Comparison of ENCODE assay signal across 8 cellular contexts in genomic region chr10:61397175-61397986, GRCh38. TPM values are rescaled to one million over a fixed set of nuclear protein-coding genes. Genes with fewer than 3 reads are reported as not detected.
A peak's percentile ranks its signal among the peaks of the same experiment; 100 is the strongest.
DNase-seq lines count a peak whose midpoint lies in the region; ATAC-seq and TF ChIP-seq lines count a peak whose summit lies in the region.

No MANE protein-coding gene starts in this region.

- no peaks in the 10 kb centered on the region for H3F3A ChIP-seq in MM.1S (ENCODE audit: insufficient read depth, low read length)

- peak; percentile 65 for ATAC-seq in GM19372 (IDR thresholded peaks at IDR 0.05; ENCODE audit: low read depth, unreplicated experiment)

- H3K9ac ChIP-seq in MM.1S (ENCODE audit: low read length), result peak overlapping the region; percentile 3; the same call in 1 of the 2 replicates

- H3K36me3 ChIP-seq in MM.1S (replicated peaks; ENCODE audit: insufficient read depth, low read length), result no peaks in the 10 kb centered on the region

- no peaks in the 10 kb centered on the region for H3K27me3 ChIP-seq in MM.1S (replicated peaks; ENCODE audit: insufficient read depth, low read length)

- peak overlapping the region; percentile 77 for H2AFZ ChIP-seq in MM.1S (ENCODE audit: low read length)

- no peaks in the 10 kb centered on the region for H4K20me1 ChIP-seq in MM.1S (ENCODE audit: insufficient read depth, low read length)

- H3K9me2 ChIP-seq in MM.1S (replicated peaks; ENCODE audit: insufficient read depth, low read length), result no peaks in the 10 kb centered on the region

- no peaks in the 10 kb centered on the region for H3K4me1 ChIP-seq in MM.1S (ENCODE audit: low read length)

- no peak overlapping the region; the same call in 1 of the 2 replicates for H3K27ac ChIP-seq in MM.1S (ENCODE audit: low read length)

- H3K4me2 ChIP-seq in MM.1S (ENCODE audit: low read depth, low read length), result peak overlapping the region; percentile 59

- TF ChIP-seq CTCF in MM.1S (IDR thresholded peaks at IDR 0.05; ENCODE audit: low read length), result no peak
- TF ChIP-seq CTCF in cardiac fibroblast (IDR thresholded peaks at IDR 0.05; ENCODE audit: low read depth, low read length), result no peak

- no peaks in the 10 kb centered on the region for H3K9me3 ChIP-seq in MM.1S (replicated peaks; ENCODE audit: insufficient read depth, low read length)

- no peaks in the 10 kb centered on the region for H3K79me2 ChIP-seq in MM.1S (ENCODE audit: low read length)

- peak overlapping the region; percentile 34 for H3K4me3 ChIP-seq in MM.1S (ENCODE audit: low read length)
- peak overlapping the region in 1 of 2 donors; percentile 26 for H3K4me3 ChIP-seq in cardiac fibroblast (replicated peaks in 1 of 2; ENCODE audit: low read depth in 2 of 2, low read length in 2 of 2)

- DNase-seq in A172 (ENCODE audit: low spot score) (peak; percentile 44), MM.1S (peak; percentile 48), cardiac fibroblast (ENCODE audit: low read depth in 2 of 2) (peak; percentile 58 to 91), myocyte (ENCODE audit: low read depth) (peak; percentile 62), HK-2 (ENCODE audit: unreplicated experiment) (no peak)
- DNase-seq in activated CD4-positive, alpha-beta T cell treated with anti-CD3 and anti-CD28 coated beads for 1 hour, result no peak
- DNase-seq in activated effector memory CD4-positive, alpha-beta T cell treated with Interleukin-2 at 50 U/mL for 16 hours, result no peak

RNA-seq across cellular contexts. Expression of gene TMEM26, which starts 55.8 kb away (rescaled TPM):
- not detected in 2 replicates for total RNA-seq in A172 (2014; rRNA removed; shearing (Covaris generic))
- 2.3 and 2.6 TPM in 2 replicates for total RNA-seq in myocyte
- polyA plus RNA-seq in myocyte (2012), result 0.23 TPM

Comparison
In these comparisons a context has a peak if more than half of its experiments do, and no peak if none do; other contexts are left out.
1. DNase-seq: peak in A172 (single experiment), MM.1S (single experiment), cardiac fibroblast (2 of 2) and myocyte (single experiment); none in HK-2 (single experiment), activated CD4-positive, alpha-beta T cell treated with anti-CD3 and anti-CD28 coated beads for 1 hour (single experiment) and activated effector memory CD4-positive, alpha-beta T cell treated with Interleukin-2 at 50 U/mL for 16 hours (single experiment).